Comparison of ENCODE assay signal across 8 cellular contexts in genomic region chr1:77779529-77780281, GRCh38. TPM values are rescaled to one million over a fixed set of nuclear protein-coding genes. Genes with fewer than 3 reads are reported as not detected.
DNase-seq lines count a peak whose midpoint lies in the region; ATAC-seq and TF ChIP-seq lines count a peak whose summit lies in the region.

Gene MIGA1 (plus strand): TSS chr1:77779649. CDS start chr1:77783253, 3,604 bp downstream.

- DNase-seq in Ammon's horn (ENCODE audit: low spot score): peak; percentile 97
- DNase-seq in NCI-H460 (ENCODE audit: extremely low read depth, low read depth): peak; percentile 78
- peak; percentile 79 for DNase-seq in activated CD4-positive, CD25-positive, alpha-beta regulatory T cell treated with anti-CD3 and anti-CD28 coated beads, Interleukin-2, amount 50 U/mL, for 72 hours
- peak; percentile 94 for DNase-seq in cerebellum (ENCODE audit: low spot score)
- peak; percentile 57 for DNase-seq in kidney epithelial cell (ENCODE audit: low read depth)
- peak; percentile 90 for DNase-seq in stimulated activated CD4-positive, alpha-beta T cell treated with anti-CD3 and anti-CD28 coated beads, Interleukin-15, amount 100 ng/mL, for 24 hours

- peak; percentile 62 for TF ChIP-seq POLR2A in GM19193 (IDR thresholded peaks at IDR 0.05; ENCODE audit: extremely low read depth, insufficient read depth, insufficient read length)

- TF ChIP-seq CTCF in kidney epithelial cell (IDR thresholded peaks at IDR 0.05; ENCODE audit: insufficient read depth, low read length, poor library complexity, severe bottlenecking): no peak

- peak within 1 kb of the TSS; percentile 78 for H3K4me3 ChIP-seq in kidney epithelial cell (ENCODE audit: low read depth, low read length)

- ATAC-seq in HG03432 (IDR thresholded peaks at IDR 0.05; ENCODE audit: unreplicated experiment): peak; percentile 97

- peaks cover 1% of the 10 kb centered on the region for H3K36me3 ChIP-seq in kidney epithelial cell (ENCODE audit: control insufficient read depth, insufficient read depth, low read length)

- H3K27me3 ChIP-seq in kidney epithelial cell (ENCODE audit: control insufficient read depth, insufficient read depth, low read length): no peaks in the 10 kb centered on the region

RNA-seq across cellular contexts. Expression of gene MIGA1, which starts in this region (rescaled TPM):
- total RNA-seq in NCI-H460 (2014; rRNA removed; shearing (Covaris generic)): 14.4 and 15.7 TPM in 2 replicates
- 10.3 and 10.4 TPM in 2 replicates for polyA plus RNA-seq in NCI-H460 (2014; cell fraction: nucleus; rRNA removed)
- total RNA-seq in cerebellum (22.2 TPM), kidney epithelial cell (11.4 and 14.5 TPM in 2 replicates)

Comparison
In these comparisons a context has a peak if more than half of its experiments do, and no peak if none do; other contexts are left out.
1. Peak in every context shown above with its lines: DNase-seq, ATAC-seq and H3K4me3 ChIP-seq.